1 cellular context compared by ENCODE assay signal in genomic region chr15:64161688-64162477, GRCh38.
TF ChIP-seq lines count a peak whose summit lies in the region.

No MANE protein-coding gene starts in this region.

TF ChIP-seq in K562, 482 proteins besides CTCF, POLR2A, EP300 and RAD21 (continued from another document):
- TF ChIP-seq YY1 (IDR thresholded peaks at IDR 0.05; ENCODE audit: borderline replicate concordance in 1 of 3, control insufficient read depth in 1 of 3, extremely low read depth in 1 of 3, insufficient read depth in 3 of 3, insufficient read length in 1 of 3, insufficient replicate concordance in 2 of 3, low read depth in 1 of 3, low read length in 2 of 3) (no peak), RNF2 (IDR thresholded peaks at IDR 0.05) (no peak), HDAC3 (IDR thresholded peaks at IDR 0.05; ENCODE audit: borderline replicate concordance, partially characterized antibody) (no peak)
